In the genomic region with DNA sequence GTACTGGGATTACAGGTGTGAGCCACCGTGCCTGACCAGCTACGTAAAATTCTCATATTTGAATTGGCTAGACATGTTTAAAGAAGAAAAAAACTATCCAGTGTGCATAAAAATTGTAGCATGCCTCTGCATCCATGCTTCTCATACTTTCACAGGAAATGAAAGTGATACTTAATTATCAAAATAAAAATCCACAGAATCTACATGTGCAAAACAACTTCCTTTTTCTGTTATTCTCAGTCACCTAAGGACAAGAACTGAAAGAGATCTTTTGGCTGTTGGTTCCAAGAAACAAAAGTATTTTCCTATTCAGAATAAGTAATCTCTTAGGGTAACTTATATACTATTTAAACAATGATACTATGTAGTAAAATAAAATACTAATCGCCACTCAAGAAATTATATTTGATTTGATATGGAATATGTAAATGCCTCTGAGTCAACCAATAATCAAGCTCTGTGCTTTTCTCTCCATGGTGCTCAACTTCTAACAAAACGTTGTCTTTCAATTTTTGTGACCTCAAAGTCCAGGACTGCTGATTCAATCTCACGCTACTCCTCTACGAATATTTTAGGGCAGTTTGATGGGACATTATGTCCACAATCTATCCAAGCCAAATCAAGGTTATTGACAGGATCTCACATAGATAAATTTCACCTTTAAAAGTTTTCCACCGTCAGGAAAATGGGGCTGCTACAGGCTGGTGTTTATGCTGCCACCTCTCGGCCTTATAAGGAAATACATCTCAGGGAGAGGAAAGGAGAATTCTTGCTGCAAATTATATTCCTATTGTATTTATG, we compare ENCODE assay signal across 8 cellular contexts.
DNase-seq lines count a peak whose midpoint lies in the region; ATAC-seq, FAIRE-seq and TF ChIP-seq lines count a peak whose summit lies in the region.

No MANE protein-coding gene starts in this region.

- no peak overlapping the region for H4K91ac ChIP-seq in H1 (replicated peaks; ENCODE audit: insufficient read length, low read length)

- H3K9ac ChIP-seq in H1 (replicated peaks in 1 of 4; ENCODE audit: extremely low read depth in 1 of 4, low read depth in 3 of 4, low read length in 3 of 4), result no peak overlapping the region
- no peak overlapping the region for H3K9ac ChIP-seq in neural cell (ENCODE audit: low read length)

- TF ChIP-seq EP300 in H1 (IDR thresholded peaks at IDR 0.05; ENCODE audit: borderline replicate concordance in 1 of 2, low read depth in 2 of 2, low read length in 2 of 2) (no peak), neural cell (conservative IDR thresholded peaks at IDR 0.05; ENCODE audit: poor library complexity, severe bottlenecking) (no peak)

- H3K4me3 Mint-ChIP-seq in IgD-negative memory B cell, result peak overlapping the region; percentile 75 to 88 (median 82)

- H3K27ac Mint-ChIP-seq in IgD-negative memory B cell, result peak overlapping the region; percentile 73 to 97 (median 91)

- H3K23ac ChIP-seq in H1 (ENCODE audit: insufficient read length), result no peak overlapping the region

- H3K27ac ChIP-seq in H1 (ENCODE audit: low read depth, low read length) (no peak overlapping the region), neural cell (ENCODE audit: low read length) (no peak overlapping the region)

- H3K56ac ChIP-seq in H1 (replicated peaks; ENCODE audit: insufficient read length, low read depth, low read length), result no peak overlapping the region

- 48% methylated on average over 8 of the region's 8 CpGs; no CpG with 5 or more reads in 1 of the 2 experiments for WGBS in H1 (ENCODE audit: extremely low coverage in 1 of 2, insufficient coverage in 1 of 2, insufficient read length in 1 of 2, insufficient replicate concordance in 2 of 2, low coverage in 1 of 2, low lambda C conversion rate in 2 of 2, missing lambda C conversion rate in 1 of 2), 2 experiments

- H3K36me3 ChIP-seq in H1 (ENCODE audit: control insufficient read depth in 2 of 4, insufficient read depth in 4 of 4, low read length in 3 of 4) (no peaks in the 10 kb centered on the region), neural cell (ENCODE audit: insufficient read depth, low read length) (no peaks in the 10 kb centered on the region)

- H3K79me1 ChIP-seq in H1 (ENCODE audit: low read depth, low read length), result no peaks in the 10 kb centered on the region

- H2BK12ac ChIP-seq in H1 (ENCODE audit: low read depth, low read length), result no peak overlapping the region

- DNase-seq in NCI-H345 (lab: John Stamatoyannopoulos, UW), result peak; percentile 55
- DNase-seq in NCI-H345 treated with DMSO at 0.1 percent for 48 hours (lab: John Stamatoyannopoulos, UW; ENCODE audit: unreplicated experiment), result no peak
- no peak for DNase-seq in H1 (ENCODE audit: low read depth in 1 of 2, low spot score in 2 of 2)
- no peak for DNase-seq in NCI-H446 treated with DMSO at 0.1 percent for 48 hours (lab: John Stamatoyannopoulos, UW)

- CTCF ChIA-PET in H1 (lab: Charles Lee; ENCODE audit: partially characterized antibody), result interaction anchor here (0.6 to 10.0 kb wide), 34 partner anchors 10 to 325 kb away, joined by 3 to 74 read pairs (median 4); no protein-coding TSS in a partner anchor

- H3K9me3 Mint-ChIP-seq in IgD-negative memory B cell, result no peaks in the 10 kb centered on the region

- peaks cover 0 to 6% (median under 1%) of the 10 kb centered on the region in 4 experiments; a peak in 3 of 7 replicates for H3K4me1 ChIP-seq in H1 (replicated peaks in 1 of 4; ENCODE audit: control insufficient read depth in 3 of 4, insufficient read depth in 4 of 4, low read length in 3 of 4)

- H3K27me3 ChIP-seq in H1 (replicated peaks in 1 of 4; ENCODE audit: control insufficient read depth in 3 of 4, extremely low read depth in 1 of 4, insufficient read depth in 3 of 4, low read length in 3 of 4), result peaks cover 0 to 14% (median 9%) of the 10 kb centered on the region in 4 experiments; a peak in 5 of 7 replicates
- H3K27me3 ChIP-seq in neural cell (ENCODE audit: insufficient read depth, low read depth, low read length), result peaks cover 30% of the 10 kb centered on the region

- H4K5ac ChIP-seq in H1 (ENCODE audit: insufficient read length, low read depth, low read length), result no peak overlapping the region

- no peak overlapping the region for H2BK15ac ChIP-seq in H1 (ENCODE audit: low read length)

- H3K4ac ChIP-seq in H1 (replicated peaks; ENCODE audit: insufficient read length, low read depth, low read length), result no peak overlapping the region

- no peaks in the 10 kb centered on the region for H3F3A ChIP-seq in neural cell (ENCODE audit: insufficient read depth, low read length, poor library complexity, severe bottlenecking)

- peaks cover 8% of the 10 kb centered on the region for H3K23me2 ChIP-seq in H1 (ENCODE audit: low read depth, low read length)

- no peak for FAIRE-seq in H1 (lab: Jason Lieb, UNC)

- POLR2A ChIA-PET in H1 (lab: Charles Lee; ENCODE audit: partially characterized antibody), result no interaction called here

- H4K20me1 ChIP-seq in H1 (replicated peaks in 1 of 2; ENCODE audit: control insufficient read depth in 1 of 2, insufficient read depth in 2 of 2, low read length in 2 of 2) (no peaks in the 10 kb centered on the region), neural cell (ENCODE audit: insufficient read depth) (no peaks in the 10 kb centered on the region)

- H3K79me2 ChIP-seq in H1 (ENCODE audit: control insufficient read depth in 1 of 2, insufficient read depth in 2 of 2, low read length in 2 of 2) (no peaks in the 10 kb centered on the region), neural cell (replicated peaks; ENCODE audit: insufficient read depth, low read length) (no peaks in the 10 kb centered on the region)

- no peaks in the 10 kb centered on the region for H3K36me3 Mint-ChIP-seq in IgD-negative memory B cell

- H3K4me2 ChIP-seq in H1 (ENCODE audit: insufficient read depth in 1 of 2, low read depth in 2 of 2, low read length in 2 of 2), result no peak overlapping the region
- no peak overlapping the region for H3K4me2 ChIP-seq in neural cell (ENCODE audit: low read length)

- no peaks in the 10 kb centered on the region for H3K9me2 ChIP-seq in neural cell (ENCODE audit: insufficient read depth, low read length)

- ATAC-seq in GM19351 (IDR thresholded peaks at IDR 0.05; ENCODE audit: unreplicated experiment), result peak; percentile 53
- peak; percentile 52; the same call in 2 of the 3 replicates for ATAC-seq in SK-N-SH treated with all-trans-retinoic acid at 6 μM for 48 hours

- H3K9me3 ChIP-seq in H1 (ENCODE audit: insufficient read depth in 2 of 2, low read depth in 1 of 2, low read length in 1 of 2), result no peaks in the 10 kb centered on the region
- H3K9me3 ChIP-seq in neural cell (ENCODE audit: low read length), result no peaks in the 10 kb centered on the region

- no peak overlapping the region for H3K14ac ChIP-seq in H1 (ENCODE audit: insufficient read length)

- H2BK120ac ChIP-seq in H1 (replicated peaks; ENCODE audit: low read depth, low read length), result no peak overlapping the region

- TF ChIP-seq RAD21 in H1 (IDR thresholded peaks at IDR 0.05 in 1 of 2, conservative IDR thresholded peaks at IDR 0.05 in 1 of 2; ENCODE audit: low read depth in 2 of 2, low read length in 2 of 2) (peak; percentile 63 to 67), neural cell (conservative IDR thresholded peaks at IDR 0.05) (peak; percentile 67)

- TF ChIP-seq POLR2A in H1 (IDR thresholded peaks at IDR 0.05; ENCODE audit: control extremely low read depth in 1 of 2, low read depth in 2 of 2, low read length in 2 of 2), result no peak

- H4K8ac ChIP-seq in H1 (ENCODE audit: extremely low read depth, insufficient read depth, low read length), result no peak overlapping the region

- H3K4me3 ChIP-seq in H1 (ENCODE audit: extremely low read depth in 1 of 4, insufficient read depth in 2 of 4, low read depth in 3 of 4, low read length in 4 of 4), result no peak overlapping the region
- no peak overlapping the region for H3K4me3 ChIP-seq in neural cell (ENCODE audit: low read length)

- H2AFZ ChIP-seq in H1 (ENCODE audit: low read length) (no peak overlapping the region), neural cell (ENCODE audit: low read depth, low read length) (no peak overlapping the region)

- H2BK5ac ChIP-seq in H1 (ENCODE audit: low read depth, low read length), result no peak overlapping the region

- H3K4me1 Mint-ChIP-seq in IgD-negative memory B cell, result peaks cover 31 to 40% (median 33%) of the 10 kb centered on the region in 3 donors

- peak in 2 of 3 experiments; percentile 68 to 78; a peak in 3 of 4 replicates for TF ChIP-seq CTCF in H1 (IDR thresholded peaks at IDR 0.05; ENCODE audit: control extremely low read depth in 1 of 3, insufficient read depth in 1 of 3, low read depth in 1 of 3, low read length in 3 of 3)
- peak; percentile 70 for TF ChIP-seq CTCF in neural cell (IDR thresholded peaks at IDR 0.05; ENCODE audit: poor library complexity, severe bottlenecking)

- no peak overlapping the region for H3K18ac ChIP-seq in H1 (ENCODE audit: extremely low read depth, low read length)

- H2AK5ac ChIP-seq in H1 (ENCODE audit: low read depth, low read length), result no peak overlapping the region

- peaks cover 17% of the 10 kb centered on the region for H3K27me3 Mint-ChIP-seq in IgD-negative memory B cell

- no peak overlapping the region for H2BK20ac ChIP-seq in H1 (ENCODE audit: low read length)

TF ChIP-seq in SK-N-SH treated with all-trans-retinoic acid at 6 μM for 48 hours, 23 proteins besides CTCF, POLR2A, EP300 and RAD21 (continues in another document):
- TF ChIP-seq TCF4 (CRISPR knock-in tag; IDR thresholded peaks at IDR 0.05; ENCODE audit: borderline replicate concordance) (no peak), SNAI2 (CRISPR knock-in tag; IDR thresholded peaks at IDR 0.05) (no peak), ARNTL (CRISPR knock-in tag; IDR thresholded peaks at IDR 0.05; ENCODE audit: borderline replicate concordance, low read depth) (no peak), ESRRG (CRISPR knock-in tag; IDR thresholded peaks at IDR 0.05) (no peak), TOX (CRISPR knock-in tag; IDR thresholded peaks at IDR 0.05; ENCODE audit: borderline replicate concordance) (no peak), ZNF70 (CRISPR knock-in tag; IDR thresholded peaks at IDR 0.05) (no peak)

TF ChIP-seq in H1, 55 proteins besides CTCF, POLR2A, EP300 and RAD21 (continues in another document):
- TF ChIP-seq GABPA (IDR thresholded peaks at IDR 0.05; ENCODE audit: borderline replicate concordance, insufficient read depth, low read length) (no peak), CBX5 (IDR thresholded peaks at IDR 0.05; ENCODE audit: low read depth, low read length) (no peak), CHD1 (IDR thresholded peaks at IDR 0.05; ENCODE audit: low read depth, low read length) (no peak), JUND (IDR thresholded peaks at IDR 0.05; ENCODE audit: low read length) (no peak), SIN3A (conservative IDR thresholded peaks at IDR 0.05 in 1 of 2, IDR thresholded peaks at IDR 0.05 in 1 of 2; ENCODE audit: low read depth in 1 of 2, low read length in 2 of 2) (no peak)

TF ChIP-seq in neural cell, 6 proteins besides CTCF, POLR2A, EP300 and RAD21 (continues in another document):
- no peak for TF ChIP-seq POLR2AphosphoS5 (IDR thresholded peaks at IDR 0.05)
